1 cellular context compared by ENCODE assay signal in genomic region chr18:35355140-35355618, GRCh38.
A peak's percentile ranks its signal among the peaks of the same experiment; 100 is the strongest.
TF ChIP-seq lines count a peak whose summit lies in the region.

No MANE protein-coding gene starts in this region.

TF ChIP-seq in HepG2, 621 proteins besides CTCF, POLR2A, EP300 and RAD21 (continued from another document and continues in another):
- no peak for TF ChIP-seq ZSCAN21 (CRISPR knock-in tag; IDR thresholded peaks at IDR 0.05; ENCODE audit: borderline replicate concordance)
- TF ChIP-seq ZNF670 (CRISPR knock-in tag; IDR thresholded peaks at IDR 0.05; ENCODE audit: borderline replicate concordance), result no peak
- TF ChIP-seq NR1H2 (CRISPR knock-in tag; IDR thresholded peaks at IDR 0.05; ENCODE audit: borderline replicate concordance, low read depth), result no peak
- TF ChIP-seq PTBP1 (IDR thresholded peaks at IDR 0.05; ENCODE audit: low read depth, low read length, poor library complexity, severe bottlenecking), result no peak
- no peak for TF ChIP-seq ZNF567 (CRISPR knock-in tag; IDR thresholded peaks at IDR 0.05; ENCODE audit: borderline replicate concordance)
- no peak; the same call in 1 of the 2 replicates for TF ChIP-seq YEATS2 (CRISPR knock-in tag; IDR thresholded peaks at IDR 0.05; ENCODE audit: borderline replicate concordance)
- TF ChIP-seq, protein P1, sequence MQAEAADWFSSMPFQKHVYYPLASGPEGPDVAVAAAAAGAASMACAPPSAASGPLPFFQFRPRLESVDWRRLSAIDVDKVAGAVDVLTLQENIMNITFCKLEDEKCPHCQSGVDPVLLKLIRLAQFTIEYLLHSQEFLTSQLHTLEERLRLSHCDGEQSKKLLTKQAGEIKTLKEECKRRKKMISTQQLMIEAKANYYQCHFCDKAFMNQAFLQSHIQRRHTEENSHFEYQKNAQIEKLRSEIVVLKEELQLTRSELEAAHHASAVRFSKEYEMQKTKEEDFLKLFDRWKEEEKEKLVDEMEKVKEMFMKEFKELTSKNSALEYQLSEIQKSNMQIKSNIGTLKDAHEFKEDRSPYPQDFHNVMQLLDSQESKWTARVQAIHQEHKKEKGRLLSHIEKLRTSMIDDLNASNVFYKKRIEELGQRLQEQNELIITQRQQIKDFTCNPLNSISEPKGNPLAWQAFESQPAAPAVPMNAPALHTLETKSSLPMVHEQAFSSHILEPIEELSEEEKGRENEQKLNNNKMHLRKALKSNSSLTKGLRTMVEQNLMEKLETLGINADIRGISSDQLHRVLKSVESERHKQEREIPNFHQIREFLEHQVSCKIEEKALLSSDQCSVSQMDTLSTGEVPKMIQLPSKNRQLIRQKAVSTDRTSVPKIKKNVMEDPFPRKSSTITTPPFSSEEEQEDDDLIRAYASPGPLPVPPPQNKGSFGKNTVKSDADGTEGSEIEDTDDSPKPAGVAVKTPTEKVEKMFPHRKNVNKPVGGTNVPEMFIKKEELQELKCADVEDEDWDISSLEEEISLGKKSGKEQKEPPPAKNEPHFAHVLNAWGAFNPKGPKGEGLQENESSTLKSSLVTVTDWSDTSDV (CRISPR knock-in tag; IDR thresholded peaks at IDR 0.05), result no peak
- TF ChIP-seq MNT (IDR thresholded peaks at IDR 0.05), result no peak
- TF ChIP-seq, protein P2, sequence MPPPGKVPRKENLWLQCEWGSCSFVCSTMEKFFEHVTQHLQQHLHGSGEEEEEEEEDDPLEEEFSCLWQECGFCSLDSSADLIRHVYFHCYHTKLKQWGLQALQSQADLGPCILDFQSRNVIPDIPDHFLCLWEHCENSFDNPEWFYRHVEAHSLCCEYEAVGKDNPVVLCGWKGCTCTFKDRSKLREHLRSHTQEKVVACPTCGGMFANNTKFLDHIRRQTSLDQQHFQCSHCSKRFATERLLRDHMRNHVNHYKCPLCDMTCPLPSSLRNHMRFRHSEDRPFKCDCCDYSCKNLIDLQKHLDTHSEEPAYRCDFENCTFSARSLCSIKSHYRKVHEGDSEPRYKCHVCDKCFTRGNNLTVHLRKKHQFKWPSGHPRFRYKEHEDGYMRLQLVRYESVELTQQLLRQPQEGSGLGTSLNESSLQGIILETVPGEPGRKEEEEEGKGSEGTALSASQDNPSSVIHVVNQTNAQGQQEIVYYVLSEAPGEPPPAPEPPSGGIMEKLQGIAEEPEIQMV (CRISPR knock-in tag; IDR thresholded peaks at IDR 0.05; ENCODE audit: low read depth), result no peak
- TF ChIP-seq ZNF136 (CRISPR knock-in tag; IDR thresholded peaks at IDR 0.05; ENCODE audit: low read depth), result no peak
- TF ChIP-seq ZNF225 (CRISPR knock-in tag; IDR thresholded peaks at IDR 0.05), result no peak
- TF ChIP-seq, protein P3, sequence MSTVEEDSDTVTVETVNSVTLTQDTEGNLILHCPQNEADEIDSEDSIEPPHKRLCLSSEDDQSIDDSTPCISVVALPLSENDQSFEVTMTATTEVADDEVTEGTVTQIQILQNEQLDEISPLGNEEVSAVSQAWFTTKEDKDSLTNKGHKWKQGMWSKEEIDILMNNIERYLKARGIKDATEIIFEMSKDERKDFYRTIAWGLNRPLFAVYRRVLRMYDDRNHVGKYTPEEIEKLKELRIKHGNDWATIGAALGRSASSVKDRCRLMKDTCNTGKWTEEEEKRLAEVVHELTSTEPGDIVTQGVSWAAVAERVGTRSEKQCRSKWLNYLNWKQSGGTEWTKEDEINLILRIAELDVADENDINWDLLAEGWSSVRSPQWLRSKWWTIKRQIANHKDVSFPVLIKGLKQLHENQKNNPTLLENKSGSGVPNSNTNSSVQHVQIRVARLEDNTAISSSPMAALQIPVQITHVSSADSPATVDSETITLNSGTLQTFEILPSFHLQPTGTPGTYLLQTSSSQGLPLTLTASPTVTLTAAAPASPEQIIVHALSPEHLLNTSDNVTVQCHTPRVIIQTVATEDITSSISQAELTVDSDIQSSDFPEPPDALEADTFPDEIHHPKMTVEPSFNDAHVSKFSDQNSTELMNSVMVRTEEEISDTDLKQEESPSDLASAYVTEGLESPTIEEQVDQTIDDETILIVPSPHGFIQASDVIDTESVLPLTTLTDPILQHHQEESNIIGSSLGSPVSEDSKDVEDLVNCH (CRISPR knock-in tag; IDR thresholded peaks at IDR 0.05), result no peak
- no peak for TF ChIP-seq ZNF678 (CRISPR knock-in tag; IDR thresholded peaks at IDR 0.05)
- no peak for TF ChIP-seq ZFP90 (CRISPR knock-in tag; IDR thresholded peaks at IDR 0.05; ENCODE audit: borderline replicate concordance)
- TF ChIP-seq, protein P4, sequence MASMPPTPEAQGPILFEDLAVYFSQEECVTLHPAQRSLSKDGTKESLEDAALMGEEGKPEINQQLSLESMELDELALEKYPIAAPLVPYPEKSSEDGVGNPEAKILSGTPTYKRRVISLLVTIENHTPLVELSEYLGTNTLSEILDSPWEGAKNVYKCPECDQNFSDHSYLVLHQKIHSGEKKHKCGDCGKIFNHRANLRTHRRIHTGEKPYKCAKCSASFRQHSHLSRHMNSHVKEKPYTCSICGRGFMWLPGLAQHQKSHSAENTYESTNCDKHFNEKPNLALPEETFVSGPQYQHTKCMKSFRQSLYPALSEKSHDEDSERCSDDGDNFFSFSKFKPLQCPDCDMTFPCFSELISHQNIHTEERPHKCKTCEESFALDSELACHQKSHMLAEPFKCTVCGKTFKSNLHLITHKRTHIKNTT (CRISPR knock-in tag; IDR thresholded peaks at IDR 0.05), result no peak
- no peak for TF ChIP-seq GPN1 (CRISPR knock-in tag; IDR thresholded peaks at IDR 0.05; ENCODE audit: borderline replicate concordance)
- TF ChIP-seq FUBP1 (CRISPR knock-in tag; IDR thresholded peaks at IDR 0.05; ENCODE audit: borderline replicate concordance), result no peak
- TF ChIP-seq, protein P5, sequence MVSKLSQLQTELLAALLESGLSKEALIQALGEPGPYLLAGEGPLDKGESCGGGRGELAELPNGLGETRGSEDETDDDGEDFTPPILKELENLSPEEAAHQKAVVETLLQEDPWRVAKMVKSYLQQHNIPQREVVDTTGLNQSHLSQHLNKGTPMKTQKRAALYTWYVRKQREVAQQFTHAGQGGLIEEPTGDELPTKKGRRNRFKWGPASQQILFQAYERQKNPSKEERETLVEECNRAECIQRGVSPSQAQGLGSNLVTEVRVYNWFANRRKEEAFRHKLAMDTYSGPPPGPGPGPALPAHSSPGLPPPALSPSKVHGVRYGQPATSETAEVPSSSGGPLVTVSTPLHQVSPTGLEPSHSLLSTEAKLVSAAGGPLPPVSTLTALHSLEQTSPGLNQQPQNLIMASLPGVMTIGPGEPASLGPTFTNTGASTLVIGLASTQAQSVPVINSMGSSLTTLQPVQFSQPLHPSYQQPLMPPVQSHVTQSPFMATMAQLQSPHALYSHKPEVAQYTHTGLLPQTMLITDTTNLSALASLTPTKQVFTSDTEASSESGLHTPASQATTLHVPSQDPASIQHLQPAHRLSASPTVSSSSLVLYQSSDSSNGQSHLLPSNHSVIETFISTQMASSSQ (IDR thresholded peaks at IDR 0.05; ENCODE audit: low read depth), result no peak
- TF ChIP-seq, protein P5 (CRISPR knock-in tag; IDR thresholded peaks at IDR 0.05; ENCODE audit: borderline replicate concordance), result no peak
- no peak for TF ChIP-seq ZNF235 (CRISPR knock-in tag; IDR thresholded peaks at IDR 0.05; ENCODE audit: borderline replicate concordance)
- peak; percentile 18; the same call in 1 of the 2 replicates for TF ChIP-seq TBX2 (CRISPR knock-in tag; IDR thresholded peaks at IDR 0.05; ENCODE audit: borderline replicate concordance)
- no peak for TF ChIP-seq SIN3B (IDR thresholded peaks at IDR 0.05; ENCODE audit: low read length)
- TF ChIP-seq GTF3A (CRISPR knock-in tag; conservative IDR thresholded peaks at IDR 0.05), result no peak
- no peak for TF ChIP-seq ZNF337 (CRISPR knock-in tag; IDR thresholded peaks at IDR 0.05; ENCODE audit: borderline replicate concordance, low read depth)
- no peak for TF ChIP-seq TEAD3 (CRISPR knock-in tag; optimal IDR thresholded peaks at IDR 0.05; ENCODE audit: borderline replicate concordance)
- TF ChIP-seq ZNF18 (CRISPR knock-in tag; IDR thresholded peaks at IDR 0.05; ENCODE audit: insufficient replicate concordance), result no peak
- no peak for TF ChIP-seq ARNTL (CRISPR knock-in tag; IDR thresholded peaks at IDR 0.05)
- TF ChIP-seq SAP130 (CRISPR knock-in tag; IDR thresholded peaks at IDR 0.05; ENCODE audit: low read depth), result peak; percentile 48
- no peak for TF ChIP-seq ISL2 (CRISPR knock-in tag; IDR thresholded peaks at IDR 0.05)
- no peak for TF ChIP-seq ZNF75D (CRISPR knock-in tag; IDR thresholded peaks at IDR 0.05; ENCODE audit: borderline replicate concordance)
- no peak for TF ChIP-seq HNRNPK (IDR thresholded peaks at IDR 0.05; ENCODE audit: low read depth, low read length, poor library complexity, severe bottlenecking)
- TF ChIP-seq DPF2 (CRISPR knock-in tag; IDR thresholded peaks at IDR 0.05; ENCODE audit: borderline replicate concordance, low read depth), result no peak
- no peak for TF ChIP-seq SP2 (CRISPR knock-in tag; IDR thresholded peaks at IDR 0.05)
- TF ChIP-seq NBN (conservative IDR thresholded peaks at IDR 0.05), result no peak
- no peak for TF ChIP-seq ZNF589 (CRISPR knock-in tag; conservative IDR thresholded peaks at IDR 0.05)
- TF ChIP-seq, protein P6, sequence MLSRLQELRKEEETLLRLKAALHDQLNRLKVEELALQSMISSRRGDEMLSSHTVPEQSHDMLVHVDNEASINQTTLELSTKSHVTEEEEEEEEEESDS (CRISPR knock-in tag; IDR thresholded peaks at IDR 0.05; ENCODE audit: borderline replicate concordance), result no peak
- TF ChIP-seq, protein P7, sequence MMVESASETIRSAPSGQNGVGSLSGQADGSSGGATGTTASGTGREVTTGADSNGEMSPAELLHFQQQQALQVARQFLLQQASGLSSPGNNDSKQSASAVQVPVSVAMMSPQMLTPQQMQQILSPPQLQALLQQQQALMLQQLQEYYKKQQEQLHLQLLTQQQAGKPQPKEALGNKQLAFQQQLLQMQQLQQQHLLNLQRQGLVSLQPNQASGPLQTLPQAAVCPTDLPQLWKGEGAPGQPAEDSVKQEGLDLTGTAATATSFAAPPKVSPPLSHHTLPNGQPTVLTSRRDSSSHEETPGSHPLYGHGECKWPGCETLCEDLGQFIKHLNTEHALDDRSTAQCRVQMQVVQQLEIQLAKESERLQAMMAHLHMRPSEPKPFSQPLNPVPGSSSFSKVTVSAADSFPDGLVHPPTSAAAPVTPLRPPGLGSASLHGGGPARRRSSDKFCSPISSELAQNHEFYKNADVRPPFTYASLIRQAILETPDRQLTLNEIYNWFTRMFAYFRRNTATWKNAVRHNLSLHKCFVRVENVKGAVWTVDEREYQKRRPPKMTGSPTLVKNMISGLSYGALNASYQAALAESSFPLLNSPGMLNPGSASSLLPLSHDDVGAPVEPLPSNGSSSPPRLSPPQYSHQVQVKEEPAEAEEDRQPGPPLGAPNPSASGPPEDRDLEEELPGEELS (CRISPR knock-in tag; IDR thresholded peaks at IDR 0.05), result no peak
- no peak for TF ChIP-seq TAF15 (IDR thresholded peaks at IDR 0.05; ENCODE audit: low read depth, low read length, poor library complexity, severe bottlenecking)
- no peak for TF ChIP-seq CENPX (CRISPR knock-in tag; IDR thresholded peaks at IDR 0.05)
- no peak for TF ChIP-seq NRL (CRISPR knock-in tag; IDR thresholded peaks at IDR 0.05; ENCODE audit: borderline replicate concordance)
